ENCODE assay signal across 8 cellular contexts in genomic region chr17:927611-928461, GRCh38. TPM values are rescaled to one million over a fixed set of nuclear protein-coding genes. Genes with fewer than 3 reads are reported as not detected.
DNase-seq lines count a peak whose midpoint lies in the region; ATAC-seq and TF ChIP-seq lines count a peak whose summit lies in the region.
"Had no signal": no experiment of that assay in that cellular context is flagged by ENCODE, and none has a peak within 500 bp of the region (broad histone marks: within the 10 kb centered on the region; RNA-seq: fewer than 3 reads in every experiment).

No MANE protein-coding gene starts in this region.

- H3K4me3 ChIP-seq in HEK293 (ENCODE audit: low read depth, low read length) = peak overlapping the region; percentile 22
- H3K4me3 ChIP-seq in fibroblast of villous mesenchyme (ENCODE audit: low read depth, low read length) = peak overlapping the region; percentile 17
- no peak overlapping the region for H3K4me3 ChIP-seq in skin epidermis
- no peak overlapping the region for H3K4me3 ChIP-seq in tibial nerve

- H3K36me3 ChIP-seq in HEK293 (ENCODE audit: control insufficient read depth in 2 of 2, insufficient read depth in 1 of 2, low read length in 2 of 2) (peaks cover 0 to 3% of the 10 kb centered on the region in 2 experiments; a peak in 2 of 3 replicates), tibial nerve (no peaks in the 10 kb centered on the region)

- peak overlapping the region; percentile 63 for H3K27ac ChIP-seq in HEK293 (ENCODE audit: extremely low read depth, low read depth, low read length)
- peak overlapping the region; percentile 100 for H3K27ac ChIP-seq in RWPE1
- H3K27ac ChIP-seq in skin epidermis = peak overlapping the region in 19 of 21 experiments; percentile 8 to 75 (median 50)
- H3K27ac ChIP-seq in tibial nerve = peak overlapping the region in 1 of 4 donors; percentile 5

- no peak for ATAC-seq in GM19467 (IDR thresholded peaks at IDR 0.05; ENCODE audit: unreplicated experiment)

- H3K9me3 ChIP-seq in HEK293 (ENCODE audit: control insufficient read depth, insufficient read depth, low read depth, low read length) = no peaks in the 10 kb centered on the region
- H3K9me3 ChIP-seq in tibial nerve = no peaks in the 10 kb centered on the region

- no peak overlapping the region for H3K4me3 Mint-ChIP-seq in Calu3 (ENCODE audit: low read depth, unreplicated experiment)

- 61 to 65% methylated on average over 17 of the region's 17 CpGs for WGBS in tibial nerve, 2 donors

- peaks cover 11% of the 10 kb centered on the region for H3K4me1 Mint-ChIP-seq in Calu3 (ENCODE audit: low read depth, unreplicated experiment)

- H3K27ac Mint-ChIP-seq in Calu3 (ENCODE audit: unreplicated experiment) = no peak overlapping the region

- H3K27me3 ChIP-seq in tibial nerve = no peaks in the 10 kb centered on the region

- H3K4me1 ChIP-seq in HEK293 (ENCODE audit: control insufficient read depth, insufficient read depth, low read length) = peaks cover 12% of the 10 kb centered on the region
- peaks cover 0 to 14% (median 0%) of the 10 kb centered on the region in 4 donors for H3K4me1 ChIP-seq in tibial nerve

- DNase-seq in RWPE1 (ENCODE audit: low spot score) (peak; percentile 92), fibroblast of villous mesenchyme (ENCODE audit: low read depth) (peak; percentile 100), tibial nerve (ENCODE audit: low spot score in 2 of 2) (no peak), Calu3 (no peak)
- DNase-seq: NCI-H1048 had no signal

- no peak for TF ChIP-seq CTCF in HEK293 (tag by site-specific recombination; IDR thresholded peaks at IDR 0.05)
- no peak for TF ChIP-seq CTCF in RWPE1 (conservative IDR thresholded peaks at IDR 0.05; ENCODE audit: low read depth)
- TF ChIP-seq CTCF in fibroblast of villous mesenchyme (IDR thresholded peaks at IDR 0.05; ENCODE audit: insufficient read depth, low read depth, low read length) = no peak
- no peak for TF ChIP-seq CTCF in tibial nerve (IDR thresholded peaks at IDR 0.05)
- no peak for TF ChIP-seq CTCF in Calu3 (IDR thresholded peaks at IDR 0.05; ENCODE audit: unreplicated experiment)

- CTCF ChIA-PET in HEK293 (lab: Yijun Ruan, JAX) = interaction anchor here (0.6 to 2.2 kb wide), 6 partner anchors 11 to 133 kb away, joined by 3 to 12 read pairs (median 4); no protein-coding TSS in a partner anchor
- CTCF ChIA-PET in RWPE1 (lab: Yijun Ruan, JAX) = interaction anchor here (1.2 kb wide), 1 partner anchor 49 kb away, joined by 4 read pairs; no protein-coding TSS in a partner anchor
- CTCF ChIA-PET in Calu3 (lab: Charles Lee) = no interaction called here

- POLR2A ChIA-PET in HEK293 (lab: Yijun Ruan, JAX) = interaction anchor here (0.5 to 2.9 kb wide), 15 partner anchors 10 to 580 kb away, joined by 3 to 20 read pairs (median 6); partner anchors contain the start of genes GEMIN4 and NXN
- POLR2A ChIA-PET in RWPE1 (lab: Yijun Ruan, JAX; ENCODE audit: low non-redundant PET) = interaction anchor here (0.6 kb wide), 1 partner anchor 44 kb away, joined by 3 read pairs; no protein-coding TSS in a partner anchor

- TF ChIP-seq EP300 in tibial nerve (IDR thresholded peaks at IDR 0.05) = no peak

- peaks cover 44% of the 10 kb centered on the region for H3K27me3 Mint-ChIP-seq in Calu3 (ENCODE audit: unreplicated experiment)

- intact Hi-C loops in Calu3 (cut with micrococcal nuclease; ENCODE audit: unreplicated experiment) = no loop called here

- no TSS peak for BruUV-seq in Calu3 (replicated peaks; lab: Mats Ljungman, UMichigan)

- H3K36me3 Mint-ChIP-seq in Calu3 (ENCODE audit: insufficient read depth, unreplicated experiment) = no peaks in the 10 kb centered on the region

- H3K9me3 Mint-ChIP-seq in Calu3 (ENCODE audit: low read depth, unreplicated experiment) = no peaks in the 10 kb centered on the region

- TF ChIP-seq POLR2A in tibial nerve (IDR thresholded peaks at IDR 0.05) = no peak

TF ChIP-seq in HEK293, 187 proteins besides CTCF, POLR2A, EP300 and RAD21 (continues in another document):
- TF ChIP-seq ZNF433 (tag by site-specific recombination; IDR thresholded peaks at IDR 0.05; ENCODE audit: low read depth) (no peak), ZNF585B (tag by site-specific recombination; IDR thresholded peaks at IDR 0.05) (no peak), ZNF610 (tag by site-specific recombination; IDR thresholded peaks at IDR 0.05; ENCODE audit: borderline replicate concordance) (no peak), ZFP41 (tag by site-specific recombination; IDR thresholded peaks at IDR 0.05; ENCODE audit: borderline replicate concordance) (no peak), ZBTB8A (tag by site-specific recombination; IDR thresholded peaks at IDR 0.05) (peak; percentile 45; the same call in 1 of the 2 replicates), ZNF366 (tag by site-specific recombination; conservative IDR thresholded peaks at IDR 0.05) (peak; percentile 87), ZNF747 (tag by site-specific recombination; IDR thresholded peaks at IDR 0.05) (no peak), ZNF621 (tag by site-specific recombination; IDR thresholded peaks at IDR 0.05) (no peak), ZNF133 (tag by site-specific recombination; IDR thresholded peaks at IDR 0.05) (no peak), ZNF423 (tag by site-specific recombination; IDR thresholded peaks at IDR 0.05) (no peak), EGR2 (tag by site-specific recombination; IDR thresholded peaks at IDR 0.05; ENCODE audit: low read depth) (peak; percentile 95), KLF1 (tag by site-specific recombination; IDR thresholded peaks at IDR 0.05) (peak; percentile 72), ZNF266 (tag by site-specific recombination; IDR thresholded peaks at IDR 0.05; ENCODE audit: low read depth) (no peak), OVOL3 (tag by site-specific recombination; IDR thresholded peaks at IDR 0.05) (peak; percentile 59; the same call in 1 of the 2 replicates), KLF10 (tag by site-specific recombination; IDR thresholded peaks at IDR 0.05) (peak; percentile 84), ZNF692 (tag by site-specific recombination; IDR thresholded peaks at IDR 0.05) (peak; percentile 62), ZNF76 (tag by site-specific recombination; IDR thresholded peaks at IDR 0.05; ENCODE audit: borderline replicate concordance, low read depth) (peak; percentile 14; the same call in 1 of the 2 replicates), ZNF549 (tag by site-specific recombination; IDR thresholded peaks at IDR 0.05) (no peak)
- TF ChIP-seq, protein P1, sequence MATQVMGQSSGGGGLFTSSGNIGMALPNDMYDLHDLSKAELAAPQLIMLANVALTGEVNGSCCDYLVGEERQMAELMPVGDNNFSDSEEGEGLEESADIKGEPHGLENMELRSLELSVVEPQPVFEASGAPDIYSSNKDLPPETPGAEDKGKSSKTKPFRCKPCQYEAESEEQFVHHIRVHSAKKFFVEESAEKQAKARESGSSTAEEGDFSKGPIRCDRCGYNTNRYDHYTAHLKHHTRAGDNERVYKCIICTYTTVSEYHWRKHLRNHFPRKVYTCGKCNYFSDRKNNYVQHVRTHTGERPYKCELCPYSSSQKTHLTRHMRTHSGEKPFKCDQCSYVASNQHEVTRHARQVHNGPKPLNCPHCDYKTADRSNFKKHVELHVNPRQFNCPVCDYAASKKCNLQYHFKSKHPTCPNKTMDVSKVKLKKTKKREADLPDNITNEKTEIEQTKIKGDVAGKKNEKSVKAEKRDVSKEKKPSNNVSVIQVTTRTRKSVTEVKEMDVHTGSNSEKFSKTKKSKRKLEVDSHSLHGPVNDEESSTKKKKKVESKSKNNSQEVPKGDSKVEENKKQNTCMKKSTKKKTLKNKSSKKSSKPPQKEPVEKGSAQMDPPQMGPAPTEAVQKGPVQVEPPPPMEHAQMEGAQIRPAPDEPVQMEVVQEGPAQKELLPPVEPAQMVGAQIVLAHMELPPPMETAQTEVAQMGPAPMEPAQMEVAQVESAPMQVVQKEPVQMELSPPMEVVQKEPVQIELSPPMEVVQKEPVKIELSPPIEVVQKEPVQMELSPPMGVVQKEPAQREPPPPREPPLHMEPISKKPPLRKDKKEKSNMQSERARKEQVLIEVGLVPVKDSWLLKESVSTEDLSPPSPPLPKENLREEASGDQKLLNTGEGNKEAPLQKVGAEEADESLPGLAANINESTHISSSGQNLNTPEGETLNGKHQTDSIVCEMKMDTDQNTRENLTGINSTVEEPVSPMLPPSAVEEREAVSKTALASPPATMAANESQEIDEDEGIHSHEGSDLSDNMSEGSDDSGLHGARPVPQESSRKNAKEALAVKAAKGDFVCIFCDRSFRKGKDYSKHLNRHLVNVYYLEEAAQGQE (tag by site-specific recombination; IDR thresholded peaks at IDR 0.05) = no peak
- TF ChIP-seq, protein P2, sequence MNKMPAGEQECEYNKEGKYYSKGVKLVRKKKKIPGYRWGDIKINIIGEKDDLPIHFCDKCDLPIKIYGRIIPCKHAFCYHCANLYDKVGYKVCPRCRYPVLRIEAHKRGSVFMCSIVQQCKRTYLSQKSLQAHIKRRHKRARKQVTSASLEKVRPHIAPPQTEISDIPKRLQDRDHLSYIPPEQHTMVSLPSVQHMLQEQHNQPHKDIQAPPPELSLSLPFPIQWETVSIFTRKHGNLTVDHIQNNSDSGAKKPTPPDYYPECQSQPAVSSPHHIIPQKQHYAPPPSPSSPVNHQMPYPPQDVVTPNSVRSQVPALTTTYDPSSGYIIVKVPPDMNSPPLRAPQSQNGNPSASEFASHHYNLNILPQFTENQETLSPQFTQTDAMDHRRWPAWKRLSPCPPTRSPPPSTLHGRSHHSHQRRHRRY (tag by site-specific recombination; IDR thresholded peaks at IDR 0.05) = no peak

RNA-seq across cellular contexts. Expression of gene NXN, which starts 51.7 kb away (rescaled TPM):
- total RNA-seq in fibroblast of villous mesenchyme (91.5 and 124 TPM in 2 replicates), tibial nerve (10 to 100 TPM in 3 of 4 donors, 1 to 10 TPM in 1; 6.6 to 28.4 (median 14.7) TPM), Calu3 (2022) (1.8 and 2.3 TPM in 2 replicates)

Comparison
In these comparisons a context has a peak if more than half of its experiments do, and no peak if none do; other contexts are left out.
1. H3K4me3 ChIP-seq: peak in HEK293 (single experiment) and fibroblast of villous mesenchyme (single experiment); none in skin epidermis (0 of 7) and tibial nerve (0 of 4).
2. DNase-seq: peak in RWPE1 (single experiment) and fibroblast of villous mesenchyme (single experiment); none in tibial nerve (0 of 2) and Calu3 (single experiment).